In the genomic region with DNA sequence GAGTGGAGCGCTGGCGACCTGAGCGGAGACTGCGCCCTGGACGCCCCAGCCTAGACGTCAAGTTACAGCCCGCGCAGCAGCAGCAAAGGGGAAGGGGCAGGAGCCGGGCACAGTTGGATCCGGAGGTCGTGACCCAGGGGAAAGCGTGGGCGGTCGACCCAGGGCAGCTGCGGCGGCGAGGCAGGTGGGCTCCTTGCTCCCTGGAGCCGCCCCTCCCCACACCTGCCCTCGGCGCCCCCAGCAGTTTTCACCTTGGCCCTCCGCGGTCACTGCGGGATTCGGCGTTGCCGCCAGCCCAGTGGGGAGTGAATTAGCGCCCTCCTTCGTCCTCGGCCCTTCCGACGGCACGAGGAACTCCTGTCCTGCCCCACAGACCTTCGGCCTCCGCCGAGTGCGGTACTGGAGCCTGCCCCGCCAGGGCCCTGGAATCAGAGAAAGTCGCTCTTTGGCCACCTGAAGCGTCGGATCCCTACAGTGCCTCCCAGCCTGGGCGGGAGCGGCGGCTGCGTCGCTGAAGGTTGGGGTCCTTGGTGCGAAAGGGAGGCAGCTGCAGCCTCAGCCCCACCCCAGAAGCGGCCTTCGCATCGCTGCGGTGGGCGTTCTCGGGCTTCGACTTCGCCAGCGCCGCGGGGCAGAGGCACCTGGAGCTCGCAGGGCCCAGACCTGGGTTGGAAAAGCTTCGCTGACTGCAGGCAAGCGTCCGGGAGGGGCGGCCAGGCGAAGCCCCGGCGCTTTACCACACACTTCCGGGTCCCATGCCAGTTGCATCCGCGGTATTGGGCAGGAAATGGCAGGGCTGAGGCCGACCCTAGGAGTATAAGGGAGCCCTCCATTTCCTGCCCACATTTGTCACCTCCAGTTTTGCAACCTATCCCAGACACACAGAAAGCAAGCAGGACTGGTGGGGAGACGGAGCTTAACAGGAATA, we compare ENCODE assay signal across 8 cellular contexts.
A peak's percentile ranks its signal among the peaks of the same experiment; 100 is the strongest.
DNase-seq lines count a peak whose midpoint lies in the region; ATAC-seq and TF ChIP-seq lines count a peak whose summit lies in the region.

No MANE protein-coding gene starts in this region.

- H3K36me3 ChIP-seq in parathyroid adenoma (ENCODE audit: control insufficient read depth, insufficient read depth, low read length) = no peaks in the 10 kb centered on the region

- H3K27ac ChIP-seq in parathyroid adenoma = no peak overlapping the region

- H3K4me3 ChIP-seq in fibroblast of mammary gland (ENCODE audit: control insufficient read depth, low read depth, low read length) (peak overlapping the region; percentile 9), parathyroid adenoma (ENCODE audit: low read depth, low read length) (peak overlapping the region; percentile 31)

- H3K4me1 ChIP-seq in parathyroid adenoma = no peaks in the 10 kb centered on the region

- no peaks in the 10 kb centered on the region for H3K79me2 ChIP-seq in parathyroid adenoma

- H2AFZ ChIP-seq in parathyroid adenoma = peak overlapping the region; percentile 59

- peaks cover 3% of the 10 kb centered on the region for H3K27me3 ChIP-seq in parathyroid adenoma (ENCODE audit: control insufficient read depth, insufficient read depth, low read length)

- DNase-seq in activated CD8-positive, alpha-beta memory T cell treated with anti-CD3 and anti-CD28 coated beads, Interleukin-2, amount 50 U/mL, for 48 hours = peak; percentile 84
- peak; percentile 18 for DNase-seq in fibroblast of mammary gland (ENCODE audit: low read depth)
- no peak for DNase-seq in NCI-H2107 (lab: John Stamatoyannopoulos, UW)
- DNase-seq in AG08395 (ENCODE audit: low spot score) = no peak

- TF ChIP-seq CTCF in fibroblast of mammary gland (conservative IDR thresholded peaks at IDR 0.05; ENCODE audit: control insufficient read depth, insufficient read depth, low read depth, low read length) (no peak), parathyroid adenoma (IDR thresholded peaks at IDR 0.05) (no peak)

- ATAC-seq in HG03521 (IDR thresholded peaks at IDR 0.05; ENCODE audit: unreplicated experiment) = peak; percentile 56
- no peak for ATAC-seq in HG02938 (IDR thresholded peaks at IDR 0.05; ENCODE audit: unreplicated experiment)

- peak overlapping the region; percentile 63 for H3K4me2 ChIP-seq in parathyroid adenoma (ENCODE audit: low read length)

- H3K9ac ChIP-seq in parathyroid adenoma = no peak overlapping the region

- no peaks in the 10 kb centered on the region for H3K9me3 ChIP-seq in parathyroid adenoma (ENCODE audit: control insufficient read depth, low read length)

- peak; percentile 37 for TF ChIP-seq POLR2A in GM15510 (IDR thresholded peaks at IDR 0.05; ENCODE audit: borderline replicate concordance, extremely low read depth, insufficient read length)

Comparison
In these comparisons a context has a peak if more than half of its experiments do, and no peak if none do; other contexts are left out.
1. DNase-seq: peak in activated CD8-positive, alpha-beta memory T cell treated with anti-CD3 and anti-CD28 coated beads, Interleukin-2, amount 50 U/mL, for 48 hours (single experiment) and fibroblast of mammary gland (single experiment); none in NCI-H2107 (single experiment) and AG08395 (single experiment).